Comparison of ENCODE assay signal across 23 cellular contexts in genomic region chr6:117399126-117399525, GRCh38. TPM values are rescaled to one million over a fixed set of nuclear protein-coding genes. Genes with fewer than 3 reads are reported as not detected.
"Had no signal": no experiment of that assay in that cellular context is flagged by ENCODE, and none has a peak within 500 bp of the region (broad histone marks: within the 10 kb centered on the region; RNA-seq: fewer than 3 reads in every experiment).

No MANE protein-coding gene starts in this region.

- H3K36me3 ChIP-seq: esophagus squamous epithelium, gastrocnemius medialis, heart right ventricle, left lung, lower lobe of right lung had no signal

- ATAC-seq: effector memory CD8-positive, alpha-beta T cell; esophagus mucosa; gastrocnemius medialis; heart right ventricle; left cardiac atrium; left ventricle myocardium superior had no signal

- DNase-seq: cortex of kidney; effector CD8-positive, alpha-beta T cell; effector memory CD8-positive, alpha-beta T cell; endodermal cell; esophagus squamous epithelium; foreskin melanocyte; gastrocnemius medialis; glutamatergic neuron; head of caudate nucleus; heart right ventricle; hippocampal formation; left cardiac atrium; left lung; left ventricle myocardium superior; lower lobe of right lung; mucosa of descending colon; naive B cell had no signal

- H3K27ac ChIP-seq: epithelial cell of prostate, esophagus squamous epithelium, gastrocnemius medialis, heart right ventricle, left lung, lower lobe of right lung had no signal

- H3K4me1 ChIP-seq: esophagus squamous epithelium, left lung, lower lobe of right lung had no signal

- H3K4me3 ChIP-seq: esophagus squamous epithelium, gastrocnemius medialis, heart right ventricle, left lung, lower lobe of right lung, mucosa of descending colon had no signal

- H3K27me3 ChIP-seq: esophagus squamous epithelium, gastrocnemius medialis, heart right ventricle, left lung had no signal

- H3K9me3 ChIP-seq: esophagus squamous epithelium, gastrocnemius medialis, heart right ventricle, left lung, lower lobe of right lung, mucosa of descending colon had no signal

RNA-seq across cellular contexts. Expression of gene ROS1, which starts 26.6 kb away (rescaled TPM):
- total RNA-seq: dermis microvascular lymphatic vessel endothelial cell, endodermal cell, esophagus squamous epithelium, gastrocnemius medialis, left cardiac atrium, lung microvascular endothelial cell, mesenteric fat pad, mesothelial cell of epicardium had no signal
- polyA plus RNA-seq: heart right ventricle had no signal
